1 cellular context compared by ENCODE assay signal in the genomic region with DNA sequence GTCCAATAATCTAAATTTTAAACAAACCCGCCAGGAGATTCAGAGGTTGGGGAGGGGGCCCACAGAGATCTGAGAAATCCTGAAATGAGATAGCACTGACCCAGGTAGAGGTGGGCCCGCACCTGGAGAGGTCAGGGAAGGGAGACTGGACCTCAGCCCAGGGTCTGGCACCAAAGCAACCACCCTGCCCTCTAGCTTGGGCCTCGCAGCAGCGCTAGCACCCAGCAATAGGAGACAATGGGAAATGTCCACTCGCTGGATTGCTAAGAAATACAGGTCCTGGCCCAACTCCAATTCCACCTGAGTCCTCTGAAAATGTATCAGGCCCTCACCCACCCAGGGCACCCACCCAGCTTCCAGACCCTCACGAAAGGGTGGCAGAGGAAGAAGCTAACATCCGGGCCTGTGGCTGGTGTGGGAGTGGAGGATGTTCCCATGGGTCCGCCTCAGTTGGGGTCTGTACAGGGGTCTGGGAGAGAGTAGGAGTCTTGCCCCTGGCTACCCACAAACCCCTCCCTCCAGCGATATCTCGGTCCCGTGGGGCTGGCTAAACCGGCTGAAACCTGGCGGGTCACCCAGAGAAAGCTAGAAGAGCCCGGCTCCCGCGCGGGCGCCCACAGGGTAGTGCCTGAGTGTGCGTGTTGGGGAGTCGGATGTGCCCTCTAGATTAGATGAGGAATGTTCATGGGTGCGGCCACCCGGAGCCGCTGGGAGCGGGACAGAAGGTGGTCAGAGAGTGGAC.
TF ChIP-seq lines count a peak whose summit lies in the region.

No MANE protein-coding gene starts in this region.

TF ChIP-seq in HepG2, 621 proteins besides CTCF, POLR2A, EP300 and RAD21 (continued from another document and continues in another):
- TF ChIP-seq, protein P1, sequence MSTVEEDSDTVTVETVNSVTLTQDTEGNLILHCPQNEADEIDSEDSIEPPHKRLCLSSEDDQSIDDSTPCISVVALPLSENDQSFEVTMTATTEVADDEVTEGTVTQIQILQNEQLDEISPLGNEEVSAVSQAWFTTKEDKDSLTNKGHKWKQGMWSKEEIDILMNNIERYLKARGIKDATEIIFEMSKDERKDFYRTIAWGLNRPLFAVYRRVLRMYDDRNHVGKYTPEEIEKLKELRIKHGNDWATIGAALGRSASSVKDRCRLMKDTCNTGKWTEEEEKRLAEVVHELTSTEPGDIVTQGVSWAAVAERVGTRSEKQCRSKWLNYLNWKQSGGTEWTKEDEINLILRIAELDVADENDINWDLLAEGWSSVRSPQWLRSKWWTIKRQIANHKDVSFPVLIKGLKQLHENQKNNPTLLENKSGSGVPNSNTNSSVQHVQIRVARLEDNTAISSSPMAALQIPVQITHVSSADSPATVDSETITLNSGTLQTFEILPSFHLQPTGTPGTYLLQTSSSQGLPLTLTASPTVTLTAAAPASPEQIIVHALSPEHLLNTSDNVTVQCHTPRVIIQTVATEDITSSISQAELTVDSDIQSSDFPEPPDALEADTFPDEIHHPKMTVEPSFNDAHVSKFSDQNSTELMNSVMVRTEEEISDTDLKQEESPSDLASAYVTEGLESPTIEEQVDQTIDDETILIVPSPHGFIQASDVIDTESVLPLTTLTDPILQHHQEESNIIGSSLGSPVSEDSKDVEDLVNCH (CRISPR knock-in tag; IDR thresholded peaks at IDR 0.05), result no peak
- TF ChIP-seq TARDBP (CRISPR knock-in tag; IDR thresholded peaks at IDR 0.05), result 0 out of 2 replicates have a peak, but pooled peaks have one; percentile 43
- no peak for TF ChIP-seq NFKB2 (CRISPR knock-in tag; IDR thresholded peaks at IDR 0.05; ENCODE audit: borderline replicate concordance)
- TF ChIP-seq ZNF605 (CRISPR knock-in tag; IDR thresholded peaks at IDR 0.05), result 0 out of 2 replicates have a peak, but pooled peaks have one; percentile 11
- 0 out of 2 replicates have a peak, but pooled peaks have one; percentile 41 for TF ChIP-seq ZNF850 (CRISPR knock-in tag; conservative IDR thresholded peaks at IDR 0.05)
- TF ChIP-seq, protein P2, sequence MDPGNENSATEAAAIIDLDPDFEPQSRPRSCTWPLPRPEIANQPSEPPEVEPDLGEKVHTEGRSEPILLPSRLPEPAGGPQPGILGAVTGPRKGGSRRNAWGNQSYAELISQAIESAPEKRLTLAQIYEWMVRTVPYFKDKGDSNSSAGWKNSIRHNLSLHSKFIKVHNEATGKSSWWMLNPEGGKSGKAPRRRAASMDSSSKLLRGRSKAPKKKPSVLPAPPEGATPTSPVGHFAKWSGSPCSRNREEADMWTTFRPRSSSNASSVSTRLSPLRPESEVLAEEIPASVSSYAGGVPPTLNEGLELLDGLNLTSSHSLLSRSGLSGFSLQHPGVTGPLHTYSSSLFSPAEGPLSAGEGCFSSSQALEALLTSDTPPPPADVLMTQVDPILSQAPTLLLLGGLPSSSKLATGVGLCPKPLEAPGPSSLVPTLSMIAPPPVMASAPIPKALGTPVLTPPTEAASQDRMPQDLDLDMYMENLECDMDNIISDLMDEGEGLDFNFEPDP (CRISPR knock-in tag; conservative IDR thresholded peaks at IDR 0.05), result no peak
- TF ChIP-seq, protein P3, sequence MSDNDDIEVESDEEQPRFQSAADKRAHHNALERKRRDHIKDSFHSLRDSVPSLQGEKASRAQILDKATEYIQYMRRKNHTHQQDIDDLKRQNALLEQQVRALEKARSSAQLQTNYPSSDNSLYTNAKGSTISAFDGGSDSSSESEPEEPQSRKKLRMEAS (IDR thresholded peaks at IDR 0.05), result no peak; the same call in 1 of the 2 replicates
- no peak for TF ChIP-seq JARID2 (CRISPR knock-in tag; IDR thresholded peaks at IDR 0.05; ENCODE audit: insufficient replicate concordance)
- no peak for TF ChIP-seq ELF4 (CRISPR knock-in tag; IDR thresholded peaks at IDR 0.05; ENCODE audit: borderline replicate concordance)
- 0 out of 2 replicates have a peak, but pooled peaks have one; percentile 13 for TF ChIP-seq SIX4 (CRISPR knock-in tag; IDR thresholded peaks at IDR 0.05)
- TF ChIP-seq CEBPB (IDR thresholded peaks at IDR 0.05; ENCODE audit: borderline replicate concordance, low read depth, low read length), result no peak
- TF ChIP-seq ZSCAN20 (CRISPR knock-in tag; IDR thresholded peaks at IDR 0.05; ENCODE audit: borderline replicate concordance), result no peak
- TF ChIP-seq ZFY (CRISPR knock-in tag; IDR thresholded peaks at IDR 0.05), result no peak
- no peak for TF ChIP-seq NCOA1 (CRISPR knock-in tag; IDR thresholded peaks at IDR 0.05)
- no peak for TF ChIP-seq ZNF713 (CRISPR knock-in tag; IDR thresholded peaks at IDR 0.05)
- no peak for TF ChIP-seq TCF12 (IDR thresholded peaks at IDR 0.05)
- no peak for TF ChIP-seq TCF12 (CRISPR knock-in tag; IDR thresholded peaks at IDR 0.05)
- TF ChIP-seq, protein P4, sequence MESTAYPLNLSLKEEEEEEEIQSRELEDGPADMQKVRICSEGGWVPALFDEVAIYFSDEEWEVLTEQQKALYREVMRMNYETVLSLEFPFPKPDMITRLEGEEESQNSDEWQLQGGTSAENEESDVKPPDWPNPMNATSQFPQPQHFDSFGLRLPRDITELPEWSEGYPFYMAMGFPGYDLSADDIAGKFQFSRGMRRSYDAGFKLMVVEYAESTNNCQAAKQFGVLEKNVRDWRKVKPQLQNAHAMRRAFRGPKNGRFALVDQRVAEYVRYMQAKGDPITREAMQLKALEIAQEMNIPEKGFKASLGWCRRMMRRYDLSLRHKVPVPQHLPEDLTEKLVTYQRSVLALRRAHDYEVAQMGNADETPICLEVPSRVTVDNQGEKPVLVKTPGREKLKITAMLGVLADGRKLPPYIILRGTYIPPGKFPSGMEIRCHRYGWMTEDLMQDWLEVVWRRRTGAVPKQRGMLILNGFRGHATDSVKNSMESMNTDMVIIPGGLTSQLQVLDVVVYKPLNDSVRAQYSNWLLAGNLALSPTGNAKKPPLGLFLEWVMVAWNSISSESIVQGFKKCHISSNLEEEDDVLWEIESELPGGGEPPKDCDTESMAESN (CRISPR knock-in tag; conservative IDR thresholded peaks at IDR 0.05), result no peak; the same call in 1 of the 2 replicates
- TF ChIP-seq, protein P5, sequence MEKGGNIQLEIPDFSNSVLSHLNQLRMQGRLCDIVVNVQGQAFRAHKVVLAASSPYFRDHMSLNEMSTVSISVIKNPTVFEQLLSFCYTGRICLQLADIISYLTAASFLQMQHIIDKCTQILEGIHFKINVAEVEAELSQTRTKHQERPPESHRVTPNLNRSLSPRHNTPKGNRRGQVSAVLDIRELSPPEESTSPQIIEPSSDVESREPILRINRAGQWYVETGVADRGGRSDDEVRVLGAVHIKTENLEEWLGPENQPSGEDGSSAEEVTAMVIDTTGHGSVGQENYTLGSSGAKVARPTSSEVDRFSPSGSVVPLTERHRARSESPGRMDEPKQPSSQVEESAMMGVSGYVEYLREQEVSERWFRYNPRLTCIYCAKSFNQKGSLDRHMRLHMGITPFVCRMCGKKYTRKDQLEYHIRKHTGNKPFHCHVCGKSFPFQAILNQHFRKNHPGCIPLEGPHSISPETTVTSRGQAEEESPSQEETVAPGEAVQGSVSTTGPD (CRISPR knock-in tag; IDR thresholded peaks at IDR 0.05), result no peak
- no peak for TF ChIP-seq ZNF629 (CRISPR knock-in tag; conservative IDR thresholded peaks at IDR 0.05)
- TF ChIP-seq ZNF674 (CRISPR knock-in tag; IDR thresholded peaks at IDR 0.05; ENCODE audit: low read depth), result no peak
- TF ChIP-seq, protein P6, sequence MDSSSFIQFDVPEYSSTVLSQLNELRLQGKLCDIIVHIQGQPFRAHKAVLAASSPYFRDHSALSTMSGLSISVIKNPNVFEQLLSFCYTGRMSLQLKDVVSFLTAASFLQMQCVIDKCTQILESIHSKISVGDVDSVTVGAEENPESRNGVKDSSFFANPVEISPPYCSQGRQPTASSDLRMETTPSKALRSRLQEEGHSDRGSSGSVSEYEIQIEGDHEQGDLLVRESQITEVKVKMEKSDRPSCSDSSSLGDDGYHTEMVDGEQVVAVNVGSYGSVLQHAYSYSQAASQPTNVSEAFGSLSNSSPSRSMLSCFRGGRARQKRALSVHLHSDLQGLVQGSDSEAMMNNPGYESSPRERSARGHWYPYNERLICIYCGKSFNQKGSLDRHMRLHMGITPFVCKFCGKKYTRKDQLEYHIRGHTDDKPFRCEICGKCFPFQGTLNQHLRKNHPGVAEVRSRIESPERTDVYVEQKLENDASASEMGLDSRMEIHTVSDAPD (CRISPR knock-in tag; IDR thresholded peaks at IDR 0.05), result 0 out of 2 replicates have a peak, but pooled peaks have one; percentile 28
- no peak for TF ChIP-seq TCF7L2 (IDR thresholded peaks at IDR 0.05; ENCODE audit: low read depth, low read length)
- no peak for TF ChIP-seq NR2C2 (CRISPR knock-in tag; IDR thresholded peaks at IDR 0.05; ENCODE audit: borderline replicate concordance)
- TF ChIP-seq ZNF790 (CRISPR knock-in tag; IDR thresholded peaks at IDR 0.05; ENCODE audit: borderline replicate concordance), result no peak
- TF ChIP-seq HDAC2 (CRISPR knock-in tag; IDR thresholded peaks at IDR 0.05), result 0 out of 2 replicates have a peak, but pooled peaks have one; percentile 8
- no peak for TF ChIP-seq ZNF703 (CRISPR knock-in tag; IDR thresholded peaks at IDR 0.05; ENCODE audit: borderline replicate concordance)
- TF ChIP-seq, protein P7, sequence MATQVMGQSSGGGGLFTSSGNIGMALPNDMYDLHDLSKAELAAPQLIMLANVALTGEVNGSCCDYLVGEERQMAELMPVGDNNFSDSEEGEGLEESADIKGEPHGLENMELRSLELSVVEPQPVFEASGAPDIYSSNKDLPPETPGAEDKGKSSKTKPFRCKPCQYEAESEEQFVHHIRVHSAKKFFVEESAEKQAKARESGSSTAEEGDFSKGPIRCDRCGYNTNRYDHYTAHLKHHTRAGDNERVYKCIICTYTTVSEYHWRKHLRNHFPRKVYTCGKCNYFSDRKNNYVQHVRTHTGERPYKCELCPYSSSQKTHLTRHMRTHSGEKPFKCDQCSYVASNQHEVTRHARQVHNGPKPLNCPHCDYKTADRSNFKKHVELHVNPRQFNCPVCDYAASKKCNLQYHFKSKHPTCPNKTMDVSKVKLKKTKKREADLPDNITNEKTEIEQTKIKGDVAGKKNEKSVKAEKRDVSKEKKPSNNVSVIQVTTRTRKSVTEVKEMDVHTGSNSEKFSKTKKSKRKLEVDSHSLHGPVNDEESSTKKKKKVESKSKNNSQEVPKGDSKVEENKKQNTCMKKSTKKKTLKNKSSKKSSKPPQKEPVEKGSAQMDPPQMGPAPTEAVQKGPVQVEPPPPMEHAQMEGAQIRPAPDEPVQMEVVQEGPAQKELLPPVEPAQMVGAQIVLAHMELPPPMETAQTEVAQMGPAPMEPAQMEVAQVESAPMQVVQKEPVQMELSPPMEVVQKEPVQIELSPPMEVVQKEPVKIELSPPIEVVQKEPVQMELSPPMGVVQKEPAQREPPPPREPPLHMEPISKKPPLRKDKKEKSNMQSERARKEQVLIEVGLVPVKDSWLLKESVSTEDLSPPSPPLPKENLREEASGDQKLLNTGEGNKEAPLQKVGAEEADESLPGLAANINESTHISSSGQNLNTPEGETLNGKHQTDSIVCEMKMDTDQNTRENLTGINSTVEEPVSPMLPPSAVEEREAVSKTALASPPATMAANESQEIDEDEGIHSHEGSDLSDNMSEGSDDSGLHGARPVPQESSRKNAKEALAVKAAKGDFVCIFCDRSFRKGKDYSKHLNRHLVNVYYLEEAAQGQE (IDR thresholded peaks at IDR 0.05; ENCODE audit: borderline replicate concordance in 1 of 2, low read depth in 1 of 2, low read length in 2 of 2), result no peak
- peak; percentile 3 for TF ChIP-seq AGO1 (IDR thresholded peaks at IDR 0.05; ENCODE audit: low read depth, low read length, poor library complexity, severe bottlenecking)
- no peak for TF ChIP-seq FOXA1 (IDR thresholded peaks at IDR 0.05)
- TF ChIP-seq FOXA1 (CRISPR knock-in tag; IDR thresholded peaks at IDR 0.05), result no peak
- TF ChIP-seq ZNF552 (CRISPR knock-in tag; IDR thresholded peaks at IDR 0.05; ENCODE audit: borderline replicate concordance), result no peak
- TF ChIP-seq, protein P8, sequence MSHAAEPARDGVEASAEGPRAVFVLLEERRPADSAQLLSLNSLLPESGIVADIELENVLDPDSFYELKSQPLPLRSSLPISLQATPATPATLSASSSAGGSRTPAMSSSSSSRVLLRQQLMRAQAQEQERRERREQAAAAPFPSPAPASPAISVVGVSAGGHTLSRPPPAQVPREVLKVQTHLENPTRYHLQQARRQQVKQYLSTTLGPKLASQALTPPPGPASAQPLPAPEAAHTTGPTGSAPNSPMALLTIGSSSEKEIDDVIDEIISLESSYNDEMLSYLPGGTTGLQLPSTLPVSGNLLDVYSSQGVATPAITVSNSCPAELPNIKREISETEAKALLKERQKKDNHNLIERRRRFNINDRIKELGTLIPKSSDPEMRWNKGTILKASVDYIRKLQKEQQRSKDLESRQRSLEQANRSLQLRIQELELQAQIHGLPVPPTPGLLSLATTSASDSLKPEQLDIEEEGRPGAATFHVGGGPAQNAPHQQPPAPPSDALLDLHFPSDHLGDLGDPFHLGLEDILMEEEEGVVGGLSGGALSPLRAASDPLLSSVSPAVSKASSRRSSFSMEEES (CRISPR knock-in tag; IDR thresholded peaks at IDR 0.05), result 0 out of 2 replicates have a peak, but pooled peaks have one; percentile 17
- TF ChIP-seq, protein P9, sequence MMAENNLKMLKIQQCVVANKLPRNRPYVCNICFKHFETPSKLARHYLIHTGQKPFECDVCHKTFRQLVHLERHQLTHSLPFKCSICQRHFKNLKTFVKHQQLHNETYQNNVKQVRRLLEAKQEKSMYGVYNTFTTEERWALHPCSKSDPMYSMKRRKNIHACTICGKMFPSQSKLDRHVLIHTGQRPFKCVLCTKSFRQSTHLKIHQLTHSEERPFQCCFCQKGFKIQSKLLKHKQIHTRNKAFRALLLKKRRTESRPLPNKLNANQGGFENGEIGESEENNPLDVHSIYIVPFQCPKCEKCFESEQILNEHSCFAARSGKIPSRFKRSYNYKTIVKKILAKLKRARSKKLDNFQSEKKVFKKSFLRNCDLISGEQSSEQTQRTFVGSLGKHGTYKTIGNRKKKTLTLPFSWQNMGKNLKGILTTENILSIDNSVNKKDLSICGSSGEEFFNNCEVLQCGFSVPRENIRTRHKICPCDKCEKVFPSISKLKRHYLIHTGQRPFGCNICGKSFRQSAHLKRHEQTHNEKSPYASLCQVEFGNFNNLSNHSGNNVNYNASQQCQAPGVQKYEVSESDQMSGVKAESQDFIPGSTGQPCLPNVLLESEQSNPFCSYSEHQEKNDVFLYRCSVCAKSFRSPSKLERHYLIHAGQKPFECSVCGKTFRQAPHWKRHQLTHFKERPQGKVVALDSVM (CRISPR knock-in tag; IDR thresholded peaks at IDR 0.05), result peak; percentile 77
- TF ChIP-seq, protein P10, sequence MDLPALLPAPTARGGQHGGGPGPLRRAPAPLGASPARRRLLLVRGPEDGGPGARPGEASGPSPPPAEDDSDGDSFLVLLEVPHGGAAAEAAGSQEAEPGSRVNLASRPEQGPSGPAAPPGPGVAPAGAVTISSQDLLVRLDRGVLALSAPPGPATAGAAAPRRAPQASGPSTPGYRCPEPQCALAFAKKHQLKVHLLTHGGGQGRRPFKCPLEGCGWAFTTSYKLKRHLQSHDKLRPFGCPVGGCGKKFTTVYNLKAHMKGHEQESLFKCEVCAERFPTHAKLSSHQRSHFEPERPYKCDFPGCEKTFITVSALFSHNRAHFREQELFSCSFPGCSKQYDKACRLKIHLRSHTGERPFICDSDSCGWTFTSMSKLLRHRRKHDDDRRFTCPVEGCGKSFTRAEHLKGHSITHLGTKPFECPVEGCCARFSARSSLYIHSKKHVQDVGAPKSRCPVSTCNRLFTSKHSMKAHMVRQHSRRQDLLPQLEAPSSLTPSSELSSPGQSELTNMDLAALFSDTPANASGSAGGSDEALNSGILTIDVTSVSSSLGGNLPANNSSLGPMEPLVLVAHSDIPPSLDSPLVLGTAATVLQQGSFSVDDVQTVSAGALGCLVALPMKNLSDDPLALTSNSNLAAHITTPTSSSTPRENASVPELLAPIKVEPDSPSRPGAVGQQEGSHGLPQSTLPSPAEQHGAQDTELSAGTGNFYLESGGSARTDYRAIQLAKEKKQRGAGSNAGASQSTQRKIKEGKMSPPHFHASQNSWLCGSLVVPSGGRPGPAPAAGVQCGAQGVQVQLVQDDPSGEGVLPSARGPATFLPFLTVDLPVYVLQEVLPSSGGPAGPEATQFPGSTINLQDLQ (CRISPR knock-in tag; IDR thresholded peaks at IDR 0.05), result no peak
- TF ChIP-seq ZSCAN25 (CRISPR knock-in tag; IDR thresholded peaks at IDR 0.05), result no peak
- TF ChIP-seq ZNF598 (CRISPR knock-in tag; IDR thresholded peaks at IDR 0.05; ENCODE audit: borderline replicate concordance), result no peak; the same call in 1 of the 2 replicates
